11 cellular contexts compared by ENCODE assay signal in genomic region chr3:36764704-36765038, GRCh38. TPM values are rescaled to one million over a fixed set of nuclear protein-coding genes. Genes with fewer than 3 reads are reported as not detected.
DNase-seq lines count a peak whose midpoint lies in the region; ATAC-seq and TF ChIP-seq lines count a peak whose summit lies in the region.
"Had no signal": no experiment of that assay in that cellular context is flagged by ENCODE, and none has a peak within 500 bp of the region (broad histone marks: within the 10 kb centered on the region; RNA-seq: fewer than 3 reads in every experiment).

No MANE protein-coding gene starts in this region.

- no peak overlapping the region for H3K27ac ChIP-seq in dorsolateral prefrontal cortex

- no peak overlapping the region for H3K27ac Mint-ChIP-seq in stimulated activated naive CD8-positive, alpha-beta T cell treated with anti-CD3 and anti-CD28 coated beads, Interleukin-15, Interleukin-2, amounts not matched to agents 100 ng/mL and 50 ng/mL, for 24 hours
- H3K27ac Mint-ChIP-seq in nephron progenitor cell (no peak overlapping the region), Calu3 (ENCODE audit: unreplicated experiment) (no peak overlapping the region)
- H3K27ac Mint-ChIP-seq: activated T-helper 1 cell treated with anti-CD3 and anti-CD28 coated beads, Interleukin-12 subunit alpha, Interleukin-12 subunit beta, Interleukin-2, Interleukin-4 antibody, amounts not matched to agents 30 ng/mL and 10 ng/mL and 1 ng/mL, durations not matched to agents 14 hours and 24 hours and 36 hours had no signal

- peaks cover 72% of the 10 kb centered on the region for H3K27me3 Mint-ChIP-seq in stimulated activated naive CD8-positive, alpha-beta T cell treated with anti-CD3 and anti-CD28 coated beads, Interleukin-15, Interleukin-2, amounts not matched to agents 100 ng/mL and 50 ng/mL, for 24 hours
- H3K27me3 Mint-ChIP-seq in nephron progenitor cell (ENCODE audit: low read depth, poor library complexity), result peaks cover 95% of the 10 kb centered on the region
- peaks cover 91% of the 10 kb centered on the region for H3K27me3 Mint-ChIP-seq in Calu3 (ENCODE audit: unreplicated experiment)

- peaks cover 10% of the 10 kb centered on the region for H3K4me1 Mint-ChIP-seq in stimulated activated naive CD8-positive, alpha-beta T cell treated with anti-CD3 and anti-CD28 coated beads, Interleukin-15, Interleukin-2, amounts not matched to agents 100 ng/mL and 50 ng/mL, for 24 hours (ENCODE audit: low read depth)
- H3K4me1 Mint-ChIP-seq in nephron progenitor cell, result peaks cover 5% of the 10 kb centered on the region
- no peaks in the 10 kb centered on the region for H3K4me1 Mint-ChIP-seq in Calu3 (ENCODE audit: low read depth, unreplicated experiment)

- H3K9me3 Mint-ChIP-seq in stimulated activated naive CD8-positive, alpha-beta T cell treated with anti-CD3 and anti-CD28 coated beads, Interleukin-15, Interleukin-2, amounts not matched to agents 100 ng/mL and 50 ng/mL, for 24 hours, result no peaks in the 10 kb centered on the region
- peaks cover 10% of the 10 kb centered on the region for H3K9me3 Mint-ChIP-seq in nephron progenitor cell
- peaks cover 2% of the 10 kb centered on the region for H3K9me3 Mint-ChIP-seq in Calu3 (ENCODE audit: low read depth, unreplicated experiment)
- H3K9me3 Mint-ChIP-seq: activated T-helper 1 cell treated with anti-CD3 and anti-CD28 coated beads, Interleukin-12 subunit alpha, Interleukin-12 subunit beta, Interleukin-2, Interleukin-4 antibody, amounts not matched to agents 30 ng/mL and 10 ng/mL and 1 ng/mL, durations not matched to agents 14 hours and 24 hours and 36 hours had no signal

- H3K4me3 Mint-ChIP-seq in stimulated activated naive CD8-positive, alpha-beta T cell treated with anti-CD3 and anti-CD28 coated beads, Interleukin-15, Interleukin-2, amounts not matched to agents 100 ng/mL and 50 ng/mL, for 24 hours, result peak overlapping the region; percentile 57
- peak overlapping the region; percentile 86 for H3K4me3 Mint-ChIP-seq in nephron progenitor cell
- H3K4me3 Mint-ChIP-seq in Calu3 (ENCODE audit: low read depth, unreplicated experiment), result no peak overlapping the region
- H3K4me3 Mint-ChIP-seq: activated T-helper 1 cell treated with anti-CD3 and anti-CD28 coated beads, Interleukin-12 subunit alpha, Interleukin-12 subunit beta, Interleukin-2, Interleukin-4 antibody, amounts not matched to agents 30 ng/mL and 10 ng/mL and 1 ng/mL, durations not matched to agents 14 hours and 24 hours and 36 hours had no signal

- no peaks in the 10 kb centered on the region for H3K36me3 Mint-ChIP-seq in stimulated activated naive CD8-positive, alpha-beta T cell treated with anti-CD3 and anti-CD28 coated beads, Interleukin-15, Interleukin-2, amounts not matched to agents 100 ng/mL and 50 ng/mL, for 24 hours (ENCODE audit: low read depth)
- H3K36me3 Mint-ChIP-seq in nephron progenitor cell (ENCODE audit: low read depth) (no peaks in the 10 kb centered on the region), Calu3 (ENCODE audit: insufficient read depth, unreplicated experiment) (no peaks in the 10 kb centered on the region)

- H3K27me3 ChIP-seq in dorsolateral prefrontal cortex, result peaks cover 0 to 53% (median 24%) of the 10 kb centered on the region in 45 donors

- no peak for ATAC-seq in stimulated activated naive CD8-positive, alpha-beta T cell treated with anti-CD3 and anti-CD28 coated beads, Interleukin-15, Interleukin-2, amounts not matched to agents 100 U/mL and 50 U/mL, for 24 hours

- peak overlapping the region in 52 of 59 donors; percentile 10 to 61 (median 42) for H3K4me3 ChIP-seq in dorsolateral prefrontal cortex

- intact Hi-C loops in dorsolateral prefrontal cortex (cut with DNase I) (no loop called here), Calu3 (cut with micrococcal nuclease; ENCODE audit: unreplicated experiment) (no loop called here)

- no peak for DNase-seq in stimulated activated naive CD8-positive, alpha-beta T cell treated with anti-CD3 and anti-CD28 coated beads, Interleukin-15, Interleukin-2, amounts not matched to agents 100 U/mL and 50 U/mL, for 24 hours
- no peak for DNase-seq in dorsolateral prefrontal cortex
- no peak for DNase-seq in nephron progenitor cell
- no peak for DNase-seq in DMS79 treated with DMSO at 0.1 percent for 48 hours (lab: John Stamatoyannopoulos, UW)
- DNase-seq in Calu3, result no peak
- DNase-seq in DMS53 treated with DMSO at 0.1 percent for 48 hours (lab: John Stamatoyannopoulos, UW; ENCODE audit: unreplicated experiment), result no peak
- DNase-seq in NCI-H1436 treated with DMSO at 0.1 percent for 48 hours (lab: John Stamatoyannopoulos, UW), result no peak

- CTCF ChIA-PET in Calu3 (lab: Charles Lee), result no interaction called here

- no peak for TF ChIP-seq CTCF in dorsolateral prefrontal cortex (IDR thresholded peaks at IDR 0.05 in 54 of 56, conservative IDR thresholded peaks at IDR 0.05 in 2 of 56; ENCODE audit: low read depth in 1 of 56, partially characterized antibody in 56 of 56)
- TF ChIP-seq CTCF in nephron progenitor cell (IDR thresholded peaks at IDR 0.05), result no peak
- no peak for TF ChIP-seq CTCF in Calu3 (IDR thresholded peaks at IDR 0.05; ENCODE audit: unreplicated experiment)

- BruUV-seq in Calu3 (replicated peaks; lab: Mats Ljungman, UMichigan), result no TSS peak

RNA-seq across cellular contexts. Expression of gene DCLK3, which starts 0.3 kb away (rescaled TPM):
- 1 to 10 TPM in 94 of 120 experiments, under 1 TPM in 26; 0.18 to 5.4 (median 1.7) TPM for total RNA-seq in dorsolateral prefrontal cortex
- total RNA-seq in Calu3 (2022), result not detected in 2 replicates
- total RNA-seq: activated T-helper 1 cell treated with anti-CD3 and anti-CD28 coated beads, Interleukin-12 subunit alpha, Interleukin-12 subunit beta, Interleukin-2, Interleukin-4 antibody, amounts not matched to agents 30 ng/mL and 10 ng/mL and 1 ng/mL, durations not matched to agents 14 hours and 24 hours and 36 hours; dermis microvascular lymphatic vessel endothelial cell; T-helper 2 cell treated with Interferon-gamma antibody and Interleukin-4, amounts not matched to agents 100 ng/mL and 5 ng/mL, for 36 hours had no signal
